ENCODE assay signal across 5 cellular contexts in genomic region chr1:109718495-109718894, GRCh38. TPM values are rescaled to one million over a fixed set of nuclear protein-coding genes. Genes with fewer than 3 reads are reported as not detected.
A peak's percentile ranks its signal among the peaks of the same experiment; 100 is the strongest.
DNase-seq lines count a peak whose midpoint lies in the region; ATAC-seq and TF ChIP-seq lines count a peak whose summit lies in the region.

No MANE protein-coding gene starts in this region.

- H2AFZ ChIP-seq in mammary epithelial cell (ENCODE audit: low read depth, low read length) = no peak overlapping the region

- no peak overlapping the region for H3K4me3 ChIP-seq in mammary epithelial cell (replicated peaks in 1 of 3; ENCODE audit: insufficient read depth in 1 of 3, low read depth in 2 of 3, low read length in 3 of 3)
- no peak overlapping the region for H3K4me3 ChIP-seq in psoas muscle

- H3K27ac ChIP-seq in mammary epithelial cell (ENCODE audit: insufficient read depth, low read depth, low read length) (no peak overlapping the region), psoas muscle (no peak overlapping the region)

- in situ Hi-C loops in mammary epithelial cell (cut with MboI; ENCODE audit: low sequenced_read_pairs in 2 of 2) = no loop called here

- ATAC-seq in psoas muscle = peak; percentile 75 to 95 (median 86)
- ATAC-seq in GM21423 (IDR thresholded peaks at IDR 0.05; ENCODE audit: unreplicated experiment) = no peak

- H3K4me2 ChIP-seq in mammary epithelial cell (ENCODE audit: insufficient read depth, low read depth, low read length) = no peak overlapping the region

- no peaks in the 10 kb centered on the region for H3K36me3 ChIP-seq in mammary epithelial cell (ENCODE audit: insufficient read depth, low read length)
- H3K36me3 ChIP-seq in psoas muscle (ENCODE audit: insufficient read depth in 1 of 2, low read depth in 1 of 2) = no peaks in the 10 kb centered on the region

- TF ChIP-seq RAD21 in Ishikawa (IDR thresholded peaks at IDR 0.05; ENCODE audit: low read depth) = peak; percentile 63

- DNase-seq in mammary epithelial cell = peak; percentile 21
- DNase-seq in psoas muscle = no peak
- no peak for DNase-seq in CD1c-positive myeloid dendritic cell (ENCODE audit: extremely low spot score)

- intact Hi-C loops in mammary epithelial cell (cut with micrococcal nuclease) = loop anchor here (1.0 kb wide), 1 partner anchor 55 kb away; no protein-coding TSS in a partner anchor
- intact Hi-C loops in psoas muscle (cut with DNase I) = no loop called here

- CTCF ChIA-PET in mammary epithelial cell (lab: Charles Lee; ENCODE audit: low non-redundant PET) = interaction anchor here (0.6 kb wide), 1 partner anchor 261 kb away, joined by 41 read pairs; no protein-coding TSS in a partner anchor

- H3K27me3 ChIP-seq in mammary epithelial cell (ENCODE audit: insufficient read depth, low read length) = no peaks in the 10 kb centered on the region
- no peaks in the 10 kb centered on the region for H3K27me3 ChIP-seq in psoas muscle (ENCODE audit: insufficient read depth in 3 of 3, low read length in 2 of 3)

- peaks cover 18% of the 10 kb centered on the region for H3K4me1 ChIP-seq in mammary epithelial cell (ENCODE audit: insufficient read depth, low read length)
- no peaks in the 10 kb centered on the region for H3K4me1 ChIP-seq in psoas muscle

- TF ChIP-seq CTCF in mammary epithelial cell (conservative IDR thresholded peaks at IDR 0.05 in 1 of 2, IDR thresholded peaks at IDR 0.05 in 1 of 2; ENCODE audit: extremely low read depth in 1 of 2, insufficient read depth in 1 of 2, low read depth in 1 of 2, low read length in 2 of 2) = peak in 1 of 2 donors; percentile 21
- TF ChIP-seq CTCF in psoas muscle (IDR thresholded peaks at IDR 0.05) = no peak

- no peak overlapping the region for H3K9ac ChIP-seq in mammary epithelial cell (ENCODE audit: insufficient read depth, low read length)

- WGBS in mammary epithelial cell (ENCODE audit: low coverage, missing lambda C conversion rate) = 89% methylated on average over 2 of the region's 2 CpGs
- WGBS in psoas muscle, 3 donors = 67 to 96% (median 75%) methylated on average over 2 of the region's 2 CpGs

- no peaks in the 10 kb centered on the region for H4K20me1 ChIP-seq in mammary epithelial cell (ENCODE audit: insufficient read depth, low read length)

- no TSS peak for BruUV-seq in mammary epithelial cell (replicated peaks; lab: Mats Ljungman, UMichigan)

- no peak for TF ChIP-seq EP300 in Ishikawa (IDR thresholded peaks at IDR 0.05; ENCODE audit: borderline replicate concordance)

- no peaks in the 10 kb centered on the region for H3K9me3 ChIP-seq in mammary epithelial cell (replicated peaks; ENCODE audit: insufficient read depth, low read length)
- no peaks in the 10 kb centered on the region for H3K9me3 ChIP-seq in psoas muscle

- no peaks in the 10 kb centered on the region for H3K79me2 ChIP-seq in mammary epithelial cell (ENCODE audit: insufficient read depth, low read length)

- dilution Hi-C loops in mammary epithelial cell (cut with HindIII; ENCODE audit: low sequenced_read_pairs) = no loop called here

TF ChIP-seq in Ishikawa, 13 proteins besides CTCF, POLR2A, EP300 and RAD21:
- no peak for TF ChIP-seq YY1 (IDR thresholded peaks at IDR 0.05; ENCODE audit: low read depth)
- no peak for TF ChIP-seq USF1 (IDR thresholded peaks at IDR 0.05)
- TF ChIP-seq TAF1 (IDR thresholded peaks at IDR 0.05; ENCODE audit: low read depth) = no peak
- no peak for TF ChIP-seq REST (IDR thresholded peaks at IDR 0.05; ENCODE audit: low read depth)
- no peak for TF ChIP-seq NFIC (IDR thresholded peaks at IDR 0.05)
- TF ChIP-seq EGR1 (IDR thresholded peaks at IDR 0.05) = no peak
- TF ChIP-seq ZBTB7A (IDR thresholded peaks at IDR 0.05; ENCODE audit: low read depth) = no peak
- no peak for TF ChIP-seq MAX (IDR thresholded peaks at IDR 0.05)
- no peak for TF ChIP-seq TCF12 (IDR thresholded peaks at IDR 0.05; ENCODE audit: low read depth)
- TF ChIP-seq CREB1 (IDR thresholded peaks at IDR 0.05; ENCODE audit: low read depth) = no peak

RNA-seq across cellular contexts. Expression of gene GSTM5, which starts 6.4 kb away (rescaled TPM):
- total RNA-seq in mammary epithelial cell (not detected), psoas muscle (1 to 10 TPM in 2 of 4 donors, under 1 TPM in 2; 0.61 to 5.0 (median 1.1) TPM)
- polyA plus RNA-seq in mammary epithelial cell (not detected), psoas muscle (1 to 10 TPM in 2 of 3 donors, under 1 TPM in 1; 0.53 to 1.4 (median 1.1) TPM)
- not detected for polyA minus RNA-seq in mammary epithelial cell

RNA-seq across cellular contexts. Expression of gene GSTM3, which starts 22.3 kb away (rescaled TPM):
- total RNA-seq in mammary epithelial cell (10 to 100 TPM; 17.5 to 20.7 TPM), psoas muscle (10 to 100 TPM; 10.1 to 49.4 (median 25.4) TPM)
- polyA plus RNA-seq in mammary epithelial cell (5.4 TPM), psoas muscle (10 to 100 TPM; 39.8 to 79.8 (median 42.3) TPM)
- not detected for polyA minus RNA-seq in mammary epithelial cell

RNA-seq across cellular contexts. Expression of gene GSTM1, which starts 30.9 kb away (rescaled TPM):
- total RNA-seq in mammary epithelial cell (1 to 10 TPM in 1 of 2 donors, not detected in 1; 8.2 TPM), psoas muscle (10 to 100 TPM in 2 of 4 donors, under 1 TPM in 1, not detected in 1; 0.42 to 89.4 (median 27.6) TPM)
- polyA plus RNA-seq in mammary epithelial cell (not detected), psoas muscle (10 to 100 TPM in 2 of 3 donors, under 1 TPM in 1; 0.21 to 41.2 (median 27.5) TPM)
- not detected for polyA minus RNA-seq in mammary epithelial cell

RNA-seq across cellular contexts. Expression of gene EPS8L3, which starts 45.2 kb away (rescaled TPM):
- total RNA-seq in mammary epithelial cell (not detected), psoas muscle (under 1 TPM in 1 of 4 donors, not detected in 3; 0.64 TPM)
- polyA plus RNA-seq in mammary epithelial cell (not detected), psoas muscle (under 1 TPM in 2 of 3 donors, not detected in 1; 0.03 to 0.57 TPM)
- not detected for polyA minus RNA-seq in mammary epithelial cell

RNA-seq across cellular contexts. Expression of gene GSTM2, which starts 50.6 kb away (rescaled TPM):
- 1 to 10 TPM; 2.9 to 6.7 TPM for total RNA-seq in mammary epithelial cell
- polyA plus RNA-seq in mammary epithelial cell = 1.6 TPM
- polyA minus RNA-seq in mammary epithelial cell = not detected
- total RNA-seq in psoas muscle = 100 to 1,000 TPM in 2 of 4 donors, 10 to 100 TPM in 2; 38.7 to 175 (median 105) TPM
- 10 to 100 TPM; 35.5 to 86.8 (median 61.4) TPM for polyA plus RNA-seq in psoas muscle
